ENCODE assay signal across 8 cellular contexts in the genomic region with DNA sequence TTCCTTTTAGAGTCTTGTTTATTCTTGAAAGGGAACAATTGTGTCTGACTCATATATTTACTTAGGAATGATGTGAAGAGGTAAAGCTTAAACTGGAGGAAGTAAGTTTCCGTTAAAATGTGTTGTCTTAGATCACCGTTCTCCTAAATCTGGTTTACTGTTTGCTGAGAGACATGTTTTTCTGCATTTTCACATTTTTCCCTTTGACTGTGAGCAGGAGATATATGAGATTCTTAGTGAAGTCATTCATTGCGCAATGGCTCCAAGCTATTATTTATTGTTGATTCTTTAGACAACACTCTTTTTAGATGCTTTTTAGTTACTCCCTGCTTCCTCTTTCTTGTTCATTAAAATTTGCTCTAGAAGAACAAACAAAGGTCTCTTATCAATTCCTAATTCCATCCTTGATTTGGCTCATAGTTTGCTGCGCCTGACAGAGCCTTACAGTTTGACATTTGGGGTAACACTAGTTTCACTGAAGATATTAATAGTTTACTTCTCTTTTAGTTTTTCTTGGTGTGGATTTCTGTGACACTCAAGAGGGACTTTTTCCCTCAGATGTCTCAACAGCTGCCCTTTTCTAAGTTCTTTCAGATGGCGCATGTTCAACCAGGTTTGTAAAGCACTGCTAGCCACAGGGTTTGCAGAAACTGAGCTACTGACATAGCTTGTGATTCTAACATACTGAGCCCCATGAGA. TPM values are rescaled to one million over a fixed set of nuclear protein-coding genes. Genes with fewer than 3 reads are reported as not detected.
DNase-seq lines count a peak whose midpoint lies in the region; ATAC-seq, FAIRE-seq and TF ChIP-seq lines count a peak whose summit lies in the region.

No MANE protein-coding gene starts in this region.

- DNase-seq in DMS53 treated with DMSO at 0.1 percent for 48 hours (lab: John Stamatoyannopoulos, UW; ENCODE audit: unreplicated experiment) (peak; percentile 91), fibroblast of lung (ENCODE audit: low read depth in 2 of 2) (peak; percentile 10 to 58), left ventricle myocardium superior (no peak), kidney (no peak), NCI-H526 (lab: John Stamatoyannopoulos, UW) (no peak), caudate nucleus (lab: John Stamatoyannopoulos, UW) (no peak)

- H3K9ac ChIP-seq in fibroblast of lung (ENCODE audit: insufficient read depth, low read length), result no peak overlapping the region
- H3K9ac ChIP-seq in kidney (ENCODE audit: low read length in 2 of 2), result no peak overlapping the region

- no peak overlapping the region for H3K4me3 ChIP-seq in fibroblast of lung (replicated peaks in 1 of 4; ENCODE audit: control extremely low read depth in 1 of 4, insufficient read depth in 1 of 4, low read depth in 3 of 4, low read length in 4 of 4)
- no peak overlapping the region for H3K4me3 ChIP-seq in kidney (ENCODE audit: low read length in 2 of 2)

- H3K27me3 ChIP-seq in fibroblast of lung (ENCODE audit: control insufficient read depth, insufficient read depth, low read length), result no peaks in the 10 kb centered on the region

- H3K9me3 ChIP-seq in fibroblast of lung (ENCODE audit: control insufficient read depth, insufficient read depth, low read depth, low read length) (no peaks in the 10 kb centered on the region), kidney (ENCODE audit: control insufficient read depth in 1 of 2, low read length in 2 of 2) (no peaks in the 10 kb centered on the region)

- intact Hi-C loops in left ventricle myocardium superior (cut with micrococcal nuclease) (no loop called here), kidney (cut with DNase I) (no loop called here)

- no peak overlapping the region for H2AFZ ChIP-seq in fibroblast of lung (ENCODE audit: low read length)

- no peaks in the 10 kb centered on the region for H3K36me3 ChIP-seq in fibroblast of lung (ENCODE audit: control insufficient read depth, insufficient read depth, low read length)
- H3K36me3 ChIP-seq in kidney (ENCODE audit: control insufficient read depth in 1 of 2, insufficient read depth in 2 of 2, low read length in 2 of 2), result no peaks in the 10 kb centered on the region

- H3K27ac ChIP-seq in fibroblast of lung (ENCODE audit: insufficient read depth, low read length) (no peak overlapping the region), kidney (ENCODE audit: low read depth in 2 of 2, low read length in 2 of 2) (no peak overlapping the region), caudate nucleus (ENCODE audit: low read depth, low read length) (no peak overlapping the region)

- FAIRE-seq in kidney (lab: Jason Lieb, UNC), result no peak

- peak; percentile 58 for ATAC-seq in GM21528 (IDR thresholded peaks at IDR 0.05; ENCODE audit: low FRiP score, unreplicated experiment)
- ATAC-seq in HG03575 (IDR thresholded peaks at IDR 0.05; ENCODE audit: extremely low read depth, insufficient number of reproducible peaks, low FRiP score, unreplicated experiment), result peak; percentile 38
- no peak for ATAC-seq in left ventricle myocardium superior

- H3K79me2 ChIP-seq in fibroblast of lung (ENCODE audit: control insufficient read depth, insufficient read depth, low read length), result no peaks in the 10 kb centered on the region

- no peak overlapping the region for H3K4me2 ChIP-seq in fibroblast of lung (ENCODE audit: extremely low read depth, insufficient read depth, low read length)

- TF ChIP-seq CTCF in fibroblast of lung (conservative IDR thresholded peaks at IDR 0.05 in 1 of 2, IDR thresholded peaks at IDR 0.05 in 1 of 2; ENCODE audit: low read depth in 1 of 2, low read length in 2 of 2) (no peak), kidney (IDR thresholded peaks at IDR 0.05; ENCODE audit: borderline replicate concordance, extremely low read depth, insufficient read depth) (no peak)

- H4K20me1 ChIP-seq in fibroblast of lung (ENCODE audit: control insufficient read depth, extremely low read depth, insufficient read depth, low read length), result no peaks in the 10 kb centered on the region

- H3K4me1 ChIP-seq in fibroblast of lung (ENCODE audit: control insufficient read depth, extremely low read depth, insufficient read depth, low read length) (no peaks in the 10 kb centered on the region), kidney (ENCODE audit: control insufficient read depth in 1 of 2, insufficient read depth in 1 of 2, low read depth in 1 of 2, low read length in 2 of 2) (peaks cover 0 to 2% of the 10 kb centered on the region in 2 donors)

RNA-seq across cellular contexts. Expression of a gene that starts 11.4 kb away (rescaled TPM):
- total RNA-seq in fibroblast of lung (not detected in 2 replicates), left ventricle myocardium superior (not detected), kidney (2.1 TPM)
- polyA plus RNA-seq in fibroblast of lung (not detected in 2 replicates), kidney (ENCODE audit: insufficient read depth, low read depth, low replicate concordance) (not detected)
- polyA plus RNA-seq in fibroblast of lung (2012), result not detected in 2 replicates
- polyA minus RNA-seq in fibroblast of lung (ENCODE audit: low replicate concordance), result not detected in 2 replicates

RNA-seq across cellular contexts. Expression of a gene that starts 39.2 kb away (rescaled TPM):
- total RNA-seq in fibroblast of lung (not detected in 2 replicates), left ventricle myocardium superior (1.1 TPM), kidney (25.0 TPM)
- polyA plus RNA-seq in fibroblast of lung (not detected in 2 replicates), kidney (ENCODE audit: insufficient read depth, low read depth, low replicate concordance) (2.2 TPM)
- not detected in 2 replicates for polyA plus RNA-seq in fibroblast of lung (2012)
- not detected in 2 replicates for polyA minus RNA-seq in fibroblast of lung (ENCODE audit: low replicate concordance)

RNA-seq across cellular contexts. Expression of a gene that starts 52.0 kb away (rescaled TPM):
- total RNA-seq in fibroblast of lung (3.6 and 5.1 TPM in 2 replicates), left ventricle myocardium superior (4.2 TPM), kidney (22.4 TPM)
- polyA plus RNA-seq in fibroblast of lung (0.67 and 2.5 TPM in 2 replicates), kidney (ENCODE audit: insufficient read depth, low read depth, low replicate concordance) (2.5 TPM)
- 0.20 and 0.82 TPM in 2 replicates for polyA plus RNA-seq in fibroblast of lung (2012)
- not detected in 2 replicates for polyA minus RNA-seq in fibroblast of lung (ENCODE audit: low replicate concordance)

Comparison
In these comparisons a context has a peak if more than half of its experiments do, and no peak if none do; other contexts are left out.
1. DNase-seq: peak in DMS53 treated with DMSO at 0.1 percent for 48 hours (single experiment) and fibroblast of lung (2 of 2); none in left ventricle myocardium superior (single experiment), kidney (single experiment), NCI-H526 (0 of 2) and caudate nucleus (0 of 61).
2. RNA of a gene that starts 39.2 kb away (total RNA-seq): 25.0 TPM in kidney (single experiment); 1.1 TPM in left ventricle myocardium superior (single experiment) and not detected in fibroblast of lung; every median in the first group is over 10 times any median in the second.